ENCODE assay signal across 24 cellular contexts in genomic region chr5:50752800-50753199, GRCh38.
DNase-seq lines count a peak whose midpoint lies in the region; ATAC-seq, FAIRE-seq and TF ChIP-seq lines count a peak whose summit lies in the region.
"Had no signal": no experiment of that assay in that cellular context is flagged by ENCODE, and none has a peak within 500 bp of the region (broad histone marks: within the 10 kb centered on the region; RNA-seq: fewer than 3 reads in every experiment).

No MANE protein-coding gene starts in this region.

- TF ChIP-seq RAD21 in HepG2 (CRISPR knock-in tag; IDR thresholded peaks at IDR 0.05), result no peak

- TF ChIP-seq CTCF in HepG2 (CRISPR knock-in tag; IDR thresholded peaks at IDR 0.05) (no peak), right lobe of liver (IDR thresholded peaks at IDR 0.05) (no peak), kidney (IDR thresholded peaks at IDR 0.05; ENCODE audit: borderline replicate concordance, extremely low read depth, insufficient read depth) (no peak)

- no peak overlapping the region for H3K4me3 ChIP-seq in HepG2 (replicated peaks in 1 of 3; ENCODE audit: insufficient read depth in 1 of 3, low read depth in 2 of 3, low read length in 3 of 3)
- H3K4me3 ChIP-seq in right lobe of liver, result no peak overlapping the region
- H3K4me3 ChIP-seq in kidney (ENCODE audit: low read length in 2 of 2), result no peak overlapping the region
- H3K4me3 ChIP-seq: GM23338 had no signal

- no peak overlapping the region for H3K27ac ChIP-seq in HepG2 (ENCODE audit: extremely low read length, insufficient read depth, low read length)
- no peak overlapping the region for H3K27ac ChIP-seq in right lobe of liver
- no peak overlapping the region for H3K27ac ChIP-seq in kidney (ENCODE audit: low read depth in 2 of 2, low read length in 2 of 2)
- H3K27ac ChIP-seq: 22Rv1, HL-60 had no signal

- no TSS peak for BruUV-seq in HepG2 (replicated peaks; lab: Mats Ljungman, UMichigan)

- H3K4me2 ChIP-seq in HepG2 (ENCODE audit: low read depth, low read length), result no peak overlapping the region
- H3K4me2 ChIP-seq: GM23338 had no signal

- POLR2A ChIA-PET in HepG2 (lab: Yijun Ruan, JAX), result no interaction called here

- H3K4me1 Mint-ChIP-seq in T-helper 17 cell, result peaks cover 39% of the 10 kb centered on the region
- H3K4me1 Mint-ChIP-seq: GM23338 had no signal

- intact Hi-C loops in HepG2 (cut with micrococcal nuclease; ENCODE audit: unreplicated experiment) (no loop called here), right lobe of liver (cut with DNase I) (no loop called here), kidney (cut with DNase I) (no loop called here)

- H3K9me3 ChIP-seq in HepG2 (ENCODE audit: low read length) (no peaks in the 10 kb centered on the region), right lobe of liver (no peaks in the 10 kb centered on the region), T-helper 17 cell (ENCODE audit: control insufficient read depth, low read length, poor library complexity, severe bottlenecking) (no peaks in the 10 kb centered on the region), kidney (ENCODE audit: control insufficient read depth in 1 of 2, low read length in 2 of 2) (no peaks in the 10 kb centered on the region)
- H3K9me3 ChIP-seq: BE2C, Caco-2 had no signal

- no peaks in the 10 kb centered on the region for H3K27me3 Mint-ChIP-seq in T-helper 17 cell
- H3K27me3 Mint-ChIP-seq: CD4-positive, CD25-positive, alpha-beta regulatory T cell had no signal

- H3K4me1 ChIP-seq in HepG2 (ENCODE audit: insufficient read depth, low read length), result no peaks in the 10 kb centered on the region
- no peaks in the 10 kb centered on the region for H3K4me1 ChIP-seq in right lobe of liver
- H3K4me1 ChIP-seq in kidney (ENCODE audit: control insufficient read depth in 1 of 2, insufficient read depth in 1 of 2, low read depth in 1 of 2, low read length in 2 of 2), result no peaks in the 10 kb centered on the region
- H3K4me1 ChIP-seq: BE2C, Caco-2 had no signal

- no peaks in the 10 kb centered on the region for H4K20me1 ChIP-seq in HepG2 (ENCODE audit: insufficient read depth, low read length)

- DNase-seq in HepG2 (ENCODE audit: low spot score) (no peak), right lobe of liver (no peak), T-helper 17 cell (no peak), kidney (no peak), AG08396 (ENCODE audit: low spot score) (no peak), AG08395 (ENCODE audit: low spot score) (no peak), GM19239 (ENCODE audit: insufficient read length, low spot score) (no peak)
- DNase-seq: BE2C; C1 segment of cervical spinal cord; Caco-2; CD4-positive, CD25-positive, alpha-beta regulatory T cell; DMS153; DMS79; GDM1; HCEC 1CT; Kasumi-1; KG1 had no signal

- TF ChIP-seq EP300 in HepG2 (IDR thresholded peaks at IDR 0.05; ENCODE audit: low read depth in 2 of 2, low read length in 2 of 2), result no peak
- no peak for TF ChIP-seq EP300 in HepG2 (CRISPR knock-in tag; IDR thresholded peaks at IDR 0.05; ENCODE audit: borderline replicate concordance)

- H3K27ac Mint-ChIP-seq in T-helper 17 cell, result peak overlapping the region; percentile 56
- H3K27ac Mint-ChIP-seq: CD4-positive, CD25-positive, alpha-beta regulatory T cell; GM23338 had no signal

- no peak for FAIRE-seq in HepG2 (lab: Jason Lieb, UNC)
- FAIRE-seq in kidney (lab: Jason Lieb, UNC), result peak; percentile 3
- FAIRE-seq in GM19239 (lab: Jason Lieb, UNC), result no peak
- FAIRE-seq: D721Med, GM12892, H54 had no signal

- ATAC-seq in HepG2 (no peak), right lobe of liver (no peak), T-helper 17 cell (no peak)
- ATAC-seq: GM23338 had no signal

- H3K9ac ChIP-seq in HepG2 (ENCODE audit: insufficient read depth, low read depth, low read length) (no peak overlapping the region), kidney (ENCODE audit: low read length in 2 of 2) (no peak overlapping the region)

- TF ChIP-seq POLR2A in HepG2 (IDR thresholded peaks at IDR 0.05; ENCODE audit: insufficient read depth in 1 of 2, low read depth in 2 of 2, low read length in 2 of 2), result no peak
- TF ChIP-seq POLR2A in right lobe of liver (IDR thresholded peaks at IDR 0.05), result no peak

- no peak overlapping the region for H2AFZ ChIP-seq in HepG2 (ENCODE audit: low read length)
- H2AFZ ChIP-seq: GM23338 had no signal

- no peaks in the 10 kb centered on the region for H3K36me3 ChIP-seq in HepG2 (replicated peaks in 1 of 2; ENCODE audit: control insufficient read depth in 1 of 2, insufficient read depth in 2 of 2, low read length in 2 of 2)
- H3K36me3 ChIP-seq in right lobe of liver, result no peaks in the 10 kb centered on the region
- no peaks in the 10 kb centered on the region for H3K36me3 ChIP-seq in kidney (ENCODE audit: control insufficient read depth in 1 of 2, insufficient read depth in 2 of 2, low read length in 2 of 2)
- H3K36me3 ChIP-seq: BE2C had no signal

- H3K79me2 ChIP-seq in HepG2 (ENCODE audit: insufficient read depth, low read length), result no peaks in the 10 kb centered on the region

- in situ Hi-C loops in HepG2 (cut with HindIII; ENCODE audit: extremely low pct_ligation_motif_present, low pct_unique_long_range_greater_than_20kb), result no loop called here

- H3K36me3 Mint-ChIP-seq in T-helper 17 cell (ENCODE audit: low read depth), result peaks cover 11% of the 10 kb centered on the region

- H3K27me3 ChIP-seq in HepG2 (ENCODE audit: control insufficient read depth in 1 of 2, insufficient read depth in 2 of 2, low read length in 2 of 2) (no peaks in the 10 kb centered on the region), right lobe of liver (no peaks in the 10 kb centered on the region)
- H3K27me3 ChIP-seq: BE2C had no signal

- CTCF ChIA-PET in HepG2 (lab: Yijun Ruan, JAX; ENCODE audit: low intra/inter-chr PET ratio, low total read pairs), result no interaction called here

- no peak overlapping the region for H3K4me3 Mint-ChIP-seq in T-helper 17 cell
- H3K4me3 Mint-ChIP-seq: GM23338, IgD-negative memory B cell had no signal

TF ChIP-seq in HepG2, 621 proteins besides CTCF, POLR2A, EP300 and RAD21:
- no peak for TF ChIP-seq ZNF569 (CRISPR knock-in tag; IDR thresholded peaks at IDR 0.05; ENCODE audit: borderline replicate concordance)
- no peak for TF ChIP-seq NR2C2 (CRISPR knock-in tag; IDR thresholded peaks at IDR 0.05; ENCODE audit: borderline replicate concordance)
- TF ChIP-seq MAFF (IDR thresholded peaks at IDR 0.05; ENCODE audit: low read depth, low read length), result peak; percentile 35; the same call in 1 of the 2 replicates
- TF ChIP-seq MAFK (conservative IDR thresholded peaks at IDR 0.05 in 1 of 2, IDR thresholded peaks at IDR 0.05 in 1 of 2; ENCODE audit: low read length in 2 of 2), result peak; percentile 34 to 75; a peak in 3 of 4 replicates
- no peak for TF ChIP-seq MNT (IDR thresholded peaks at IDR 0.05)
- no peak for TF ChIP-seq DDIT3 (CRISPR knock-in tag; IDR thresholded peaks at IDR 0.05)
